In genomic region chr22:42934338-42934737, GRCh38 we compare ENCODE assay signal across 11 cellular contexts.
DNase-seq lines count a peak whose midpoint lies in the region; ATAC-seq lines count a peak whose summit lies in the region.
"Had no signal": no experiment of that assay in that cellular context is flagged by ENCODE, and none has a peak within 500 bp of the region (broad histone marks: within the 10 kb centered on the region; RNA-seq: fewer than 3 reads in every experiment).

No MANE protein-coding gene starts in this region.

- H3K9me3 Mint-ChIP-seq in naive B cell: no peaks in the 10 kb centered on the region

- peak overlapping the region; percentile 96 for H3K27ac ChIP-seq in caudate nucleus (ENCODE audit: low read depth, low read length)
- H3K27ac ChIP-seq in urinary bladder (ENCODE audit: low read depth): peak overlapping the region; percentile 92

- H3K36me3 Mint-ChIP-seq in naive B cell: no peaks in the 10 kb centered on the region

- H3K4me1 ChIP-seq in urinary bladder (ENCODE audit: insufficient read depth): peaks cover 6% of the 10 kb centered on the region

- WGBS in urinary bladder: 69% methylated on average over 5 of the region's 5 CpGs

- no peak for ATAC-seq in left ventricle myocardium superior
- ATAC-seq in naive B cell (ENCODE audit: low read depth in 2 of 2): no peak

- H3K27ac Mint-ChIP-seq in naive B cell: peak overlapping the region; percentile 97 to 100 (median 98)

- no peaks in the 10 kb centered on the region for H3K36me3 ChIP-seq in urinary bladder (ENCODE audit: insufficient read depth)
- H3K36me3 ChIP-seq: ovary had no signal

- peaks cover 86 to 99% (median 95%) of the 10 kb centered on the region in 3 donors for H3K4me1 Mint-ChIP-seq in naive B cell

- no peak overlapping the region for H3K4me3 ChIP-seq in urinary bladder (ENCODE audit: low read depth, low read length)
- H3K4me3 ChIP-seq: ovary had no signal

- H3K27me3 Mint-ChIP-seq in naive B cell: no peaks in the 10 kb centered on the region

- H3K4me3 Mint-ChIP-seq in naive B cell: peak overlapping the region; percentile 72 to 91 (median 82)

- peak; percentile 71 for DNase-seq in cardiac septum (ENCODE audit: low spot score)
- DNase-seq in left ventricle myocardium superior: no peak
- no peak for DNase-seq in caudate nucleus (lab: John Stamatoyannopoulos, UW)
- no peak for DNase-seq in naive B cell
- DNase-seq in NCI-H748 treated with DMSO at 0.1 percent for 48 hours (lab: John Stamatoyannopoulos, UW): no peak
- DNase-seq in ecto neural progenitor cell (ENCODE audit: low spot score): no peak
- DNase-seq in NCI-H1048 (lab: John Stamatoyannopoulos, UW): no peak
- DNase-seq: activated CD8-positive, alpha-beta memory T cell treated with anti-CD3 and anti-CD28 coated beads, Interleukin-2, amount 50 U/mL, for 4 hours; RPMI8226 had no signal

- intact Hi-C loops in cardiac septum (cut with DNase I): loop anchor here (5.0 kb wide), 1 partner anchor 83 kb away; the partner anchor contains the start of gene PACSIN2
- intact Hi-C loops in left ventricle myocardium superior (cut with micrococcal nuclease): no loop called here
